Comparison of ENCODE assay signal across 1 cellular context in the genomic region with DNA sequence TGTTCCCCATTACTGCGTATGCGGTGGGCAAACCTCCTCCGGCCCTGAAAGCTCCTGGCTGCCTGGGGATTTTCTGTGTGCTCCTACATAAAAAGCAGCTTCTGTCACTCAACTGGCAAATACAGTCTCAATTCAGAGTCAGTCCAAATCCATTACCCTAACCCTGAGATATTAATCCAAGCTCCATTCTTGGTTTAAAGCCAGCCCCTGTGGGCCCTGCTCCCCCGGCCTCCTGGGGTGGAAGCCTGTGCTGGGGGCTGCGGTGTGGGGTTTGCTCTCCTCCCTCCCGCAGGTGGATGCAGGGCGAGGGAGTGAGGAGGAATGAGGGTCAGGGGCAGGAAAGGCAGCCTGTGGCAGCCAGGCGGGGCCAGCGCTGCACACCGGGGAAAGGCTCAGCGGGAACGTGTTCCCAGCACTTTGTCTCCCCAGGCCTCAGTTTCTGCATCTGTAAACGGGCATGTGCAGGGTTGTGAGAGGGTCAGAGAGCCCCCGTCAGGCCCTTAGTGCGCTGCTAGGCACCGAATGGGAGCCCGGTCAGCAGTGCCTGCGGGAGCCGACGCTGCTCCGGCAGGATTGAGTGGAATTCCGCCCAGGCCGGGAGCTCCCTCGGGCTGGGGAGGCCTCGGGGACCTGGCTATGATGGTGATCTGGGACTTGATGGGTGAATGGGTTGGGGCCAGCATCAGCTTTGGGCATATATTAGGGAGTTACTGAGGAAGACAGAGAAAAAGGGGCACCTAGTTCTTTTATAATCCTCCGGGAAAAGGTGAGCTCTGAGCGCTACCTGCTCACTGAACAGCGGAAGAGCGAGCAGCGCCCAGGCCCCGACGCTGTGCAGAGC.
TF ChIP-seq lines count a peak whose summit lies in the region.

No MANE protein-coding gene starts in this region.

TF ChIP-seq in HepG2, 621 proteins besides CTCF, POLR2A, EP300 and RAD21 (continued from another document and continues in another):
- TF ChIP-seq HMGXB3 (CRISPR knock-in tag; IDR thresholded peaks at IDR 0.05; ENCODE audit: borderline replicate concordance): no peak; the same call in 1 of the 2 replicates
- TF ChIP-seq CENPX (CRISPR knock-in tag; IDR thresholded peaks at IDR 0.05): no peak
- TF ChIP-seq MIXL1 (CRISPR knock-in tag; IDR thresholded peaks at IDR 0.05): no peak
- TF ChIP-seq TCF7L2 (IDR thresholded peaks at IDR 0.05; ENCODE audit: low read depth, low read length): no peak
- no peak for TF ChIP-seq DBP (CRISPR knock-in tag; IDR thresholded peaks at IDR 0.05; ENCODE audit: not compliant biosample characterization)
- peak; percentile 51; the same call in 1 of the 2 replicates for TF ChIP-seq REPIN1 (CRISPR knock-in tag; IDR thresholded peaks at IDR 0.05; ENCODE audit: borderline replicate concordance, low read depth)
- no peak for TF ChIP-seq ZFP36L2 (CRISPR knock-in tag; IDR thresholded peaks at IDR 0.05)
- TF ChIP-seq ZKSCAN8 (CRISPR knock-in tag; IDR thresholded peaks at IDR 0.05; ENCODE audit: borderline replicate concordance): no peak
- no peak for TF ChIP-seq ATF3 (CRISPR knock-in tag; IDR thresholded peaks at IDR 0.05)
- TF ChIP-seq GABPB1 (CRISPR knock-in tag; IDR thresholded peaks at IDR 0.05): peak; percentile 30; the same call in 1 of the 2 replicates
- TF ChIP-seq TOE1 (CRISPR knock-in tag; IDR thresholded peaks at IDR 0.05): no peak
- TF ChIP-seq HINFP (CRISPR knock-in tag; IDR thresholded peaks at IDR 0.05; ENCODE audit: low read depth): no peak
- TF ChIP-seq ATM (IDR thresholded peaks at IDR 0.05; ENCODE audit: borderline replicate concordance): no peak
- no peak for TF ChIP-seq GTF3A (CRISPR knock-in tag; conservative IDR thresholded peaks at IDR 0.05)
- peak; percentile 18; the same call in 1 of the 2 replicates for TF ChIP-seq SALL1 (CRISPR knock-in tag; IDR thresholded peaks at IDR 0.05)
- TF ChIP-seq ZNF234 (CRISPR knock-in tag; conservative IDR thresholded peaks at IDR 0.05): no peak
- 0 out of 2 replicates have a peak, but pooled peaks have one; percentile 31 for TF ChIP-seq FOXO1 (CRISPR knock-in tag; IDR thresholded peaks at IDR 0.05)
- no peak for TF ChIP-seq ZNF878 (CRISPR knock-in tag; IDR thresholded peaks at IDR 0.05)
- no peak for TF ChIP-seq MTF2 (CRISPR knock-in tag; IDR thresholded peaks at IDR 0.05; ENCODE audit: borderline replicate concordance)
- TF ChIP-seq KLF9 (CRISPR knock-in tag; IDR thresholded peaks at IDR 0.05; ENCODE audit: low read depth): no peak
- TF ChIP-seq ARNT2 (CRISPR knock-in tag; IDR thresholded peaks at IDR 0.05; ENCODE audit: low read depth): peak; percentile 49; the same call in 1 of the 2 replicates
- no peak for TF ChIP-seq SYNCRIP (IDR thresholded peaks at IDR 0.05; ENCODE audit: insufficient read depth, low read depth, low read length)
- TF ChIP-seq ARNTL (CRISPR knock-in tag; IDR thresholded peaks at IDR 0.05): no peak
- TF ChIP-seq RCOR2 (CRISPR knock-in tag; IDR thresholded peaks at IDR 0.05): no peak
- TF ChIP-seq, protein P1, sequence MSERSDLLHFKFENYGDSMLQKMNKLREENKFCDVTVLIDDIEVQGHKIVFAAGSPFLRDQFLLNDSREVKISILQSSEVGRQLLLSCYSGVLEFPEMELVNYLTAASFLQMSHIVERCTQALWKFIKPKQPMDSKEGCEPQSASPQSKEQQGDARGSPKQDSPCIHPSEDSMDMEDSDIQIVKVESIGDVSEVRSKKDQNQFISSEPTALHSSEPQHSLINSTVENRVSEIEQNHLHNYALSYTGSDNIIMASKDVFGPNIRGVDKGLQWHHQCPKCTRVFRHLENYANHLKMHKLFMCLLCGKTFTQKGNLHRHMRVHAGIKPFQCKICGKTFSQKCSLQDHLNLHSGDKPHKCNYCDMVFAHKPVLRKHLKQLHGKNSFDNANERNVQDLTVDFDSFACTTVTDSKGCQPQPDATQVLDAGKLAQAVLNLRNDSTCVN (CRISPR knock-in tag; IDR thresholded peaks at IDR 0.05; ENCODE audit: borderline replicate concordance): no peak
- TF ChIP-seq, protein P2, sequence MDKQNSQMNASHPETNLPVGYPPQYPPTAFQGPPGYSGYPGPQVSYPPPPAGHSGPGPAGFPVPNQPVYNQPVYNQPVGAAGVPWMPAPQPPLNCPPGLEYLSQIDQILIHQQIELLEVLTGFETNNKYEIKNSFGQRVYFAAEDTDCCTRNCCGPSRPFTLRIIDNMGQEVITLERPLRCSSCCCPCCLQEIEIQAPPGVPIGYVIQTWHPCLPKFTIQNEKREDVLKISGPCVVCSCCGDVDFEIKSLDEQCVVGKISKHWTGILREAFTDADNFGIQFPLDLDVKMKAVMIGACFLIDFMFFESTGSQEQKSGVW (CRISPR knock-in tag; IDR thresholded peaks at IDR 0.05; ENCODE audit: borderline replicate concordance): no peak
- TF ChIP-seq ZC3H4 (CRISPR knock-in tag; IDR thresholded peaks at IDR 0.05; ENCODE audit: borderline replicate concordance): no peak
- no peak for TF ChIP-seq ZNF749 (CRISPR knock-in tag; IDR thresholded peaks at IDR 0.05; ENCODE audit: borderline replicate concordance)
- no peak for TF ChIP-seq ZFP90 (CRISPR knock-in tag; IDR thresholded peaks at IDR 0.05; ENCODE audit: borderline replicate concordance)
- TF ChIP-seq MAFK (conservative IDR thresholded peaks at IDR 0.05 in 1 of 2, IDR thresholded peaks at IDR 0.05 in 1 of 2; ENCODE audit: low read length in 2 of 2): no peak
- TF ChIP-seq HOXA3 (CRISPR knock-in tag; IDR thresholded peaks at IDR 0.05): no peak
- no peak for TF ChIP-seq GLI4 (CRISPR knock-in tag; IDR thresholded peaks at IDR 0.05; ENCODE audit: borderline replicate concordance)
- no peak for TF ChIP-seq NFYB (CRISPR knock-in tag; IDR thresholded peaks at IDR 0.05)
- 0 out of 2 replicates have a peak, but pooled peaks have one; percentile 7 for TF ChIP-seq HNF4A (CRISPR knock-in tag; IDR thresholded peaks at IDR 0.05)
- TF ChIP-seq JUN (CRISPR knock-in tag; IDR thresholded peaks at IDR 0.05): no peak
- TF ChIP-seq ZNF775 (CRISPR knock-in tag; IDR thresholded peaks at IDR 0.05; ENCODE audit: borderline replicate concordance): no peak
- no peak for TF ChIP-seq LCORL (IDR thresholded peaks at IDR 0.05)
- TF ChIP-seq LCORL (CRISPR knock-in tag; IDR thresholded peaks at IDR 0.05): no peak; the same call in 1 of the 2 replicates
- TF ChIP-seq STAT6 (CRISPR knock-in tag; IDR thresholded peaks at IDR 0.05; ENCODE audit: borderline replicate concordance): no peak
- no peak for TF ChIP-seq ZNF562 (CRISPR knock-in tag; IDR thresholded peaks at IDR 0.05; ENCODE audit: borderline replicate concordance)
- TF ChIP-seq NR2C2 (CRISPR knock-in tag; IDR thresholded peaks at IDR 0.05; ENCODE audit: borderline replicate concordance): no peak
- TF ChIP-seq HIVEP1 (CRISPR knock-in tag; IDR thresholded peaks at IDR 0.05): peak; percentile 42; the same call in 1 of the 2 replicates
- TF ChIP-seq GATAD2A (CRISPR knock-in tag; IDR thresholded peaks at IDR 0.05): no peak
- TF ChIP-seq HMGA1 (CRISPR knock-in tag; conservative IDR thresholded peaks at IDR 0.05): no peak
- TF ChIP-seq FOXK2 (IDR thresholded peaks at IDR 0.05): no peak
- no peak for TF ChIP-seq SETDB1 (CRISPR knock-in tag; IDR thresholded peaks at IDR 0.05; ENCODE audit: borderline replicate concordance)
- TF ChIP-seq ZMYM3 (CRISPR knock-in tag; IDR thresholded peaks at IDR 0.05): peak; percentile 91
- TF ChIP-seq JUNB (CRISPR knock-in tag; IDR thresholded peaks at IDR 0.05; ENCODE audit: borderline replicate concordance): no peak
- no peak for TF ChIP-seq RBM22 (optimal IDR thresholded peaks at IDR 0.05; ENCODE audit: low read length)
- TF ChIP-seq MXI1 (IDR thresholded peaks at IDR 0.05; ENCODE audit: borderline replicate concordance, low read depth, low read length): no peak
- no peak for TF ChIP-seq PRMT3 (CRISPR knock-in tag; IDR thresholded peaks at IDR 0.05; ENCODE audit: borderline replicate concordance, low read depth)
- peak; percentile 83; the same call in 1 of the 2 replicates for TF ChIP-seq ZNF333 (CRISPR knock-in tag; IDR thresholded peaks at IDR 0.05; ENCODE audit: borderline replicate concordance)
